1 cellular context compared by ENCODE assay signal in the genomic region with DNA sequence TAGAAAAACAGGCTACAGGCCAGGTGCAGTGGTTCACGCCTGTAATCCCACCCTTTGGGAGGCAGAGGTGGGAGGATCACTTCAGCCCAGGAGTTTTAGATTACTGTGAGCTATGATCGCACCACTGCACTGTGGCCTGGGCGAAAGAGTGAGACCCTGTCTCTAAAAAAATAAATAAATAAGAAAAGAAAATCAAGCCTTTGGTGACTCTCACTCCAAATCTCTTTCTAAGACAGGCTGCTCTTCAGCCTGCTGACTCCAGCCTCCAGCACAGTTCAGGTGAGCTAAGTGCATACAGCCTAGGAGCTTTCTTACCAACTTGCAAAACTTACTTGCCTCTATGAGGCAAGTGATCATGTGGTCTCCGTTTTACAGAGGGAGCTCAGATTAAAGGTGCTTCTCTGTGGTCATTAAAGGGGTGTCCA.
TF ChIP-seq lines count a peak whose summit lies in the region.

No MANE protein-coding gene starts in this region.

TF ChIP-seq in SK-N-SH, 30 proteins besides CTCF, POLR2A, EP300 and RAD21 (continued from another document):
- TF ChIP-seq, protein P1, sequence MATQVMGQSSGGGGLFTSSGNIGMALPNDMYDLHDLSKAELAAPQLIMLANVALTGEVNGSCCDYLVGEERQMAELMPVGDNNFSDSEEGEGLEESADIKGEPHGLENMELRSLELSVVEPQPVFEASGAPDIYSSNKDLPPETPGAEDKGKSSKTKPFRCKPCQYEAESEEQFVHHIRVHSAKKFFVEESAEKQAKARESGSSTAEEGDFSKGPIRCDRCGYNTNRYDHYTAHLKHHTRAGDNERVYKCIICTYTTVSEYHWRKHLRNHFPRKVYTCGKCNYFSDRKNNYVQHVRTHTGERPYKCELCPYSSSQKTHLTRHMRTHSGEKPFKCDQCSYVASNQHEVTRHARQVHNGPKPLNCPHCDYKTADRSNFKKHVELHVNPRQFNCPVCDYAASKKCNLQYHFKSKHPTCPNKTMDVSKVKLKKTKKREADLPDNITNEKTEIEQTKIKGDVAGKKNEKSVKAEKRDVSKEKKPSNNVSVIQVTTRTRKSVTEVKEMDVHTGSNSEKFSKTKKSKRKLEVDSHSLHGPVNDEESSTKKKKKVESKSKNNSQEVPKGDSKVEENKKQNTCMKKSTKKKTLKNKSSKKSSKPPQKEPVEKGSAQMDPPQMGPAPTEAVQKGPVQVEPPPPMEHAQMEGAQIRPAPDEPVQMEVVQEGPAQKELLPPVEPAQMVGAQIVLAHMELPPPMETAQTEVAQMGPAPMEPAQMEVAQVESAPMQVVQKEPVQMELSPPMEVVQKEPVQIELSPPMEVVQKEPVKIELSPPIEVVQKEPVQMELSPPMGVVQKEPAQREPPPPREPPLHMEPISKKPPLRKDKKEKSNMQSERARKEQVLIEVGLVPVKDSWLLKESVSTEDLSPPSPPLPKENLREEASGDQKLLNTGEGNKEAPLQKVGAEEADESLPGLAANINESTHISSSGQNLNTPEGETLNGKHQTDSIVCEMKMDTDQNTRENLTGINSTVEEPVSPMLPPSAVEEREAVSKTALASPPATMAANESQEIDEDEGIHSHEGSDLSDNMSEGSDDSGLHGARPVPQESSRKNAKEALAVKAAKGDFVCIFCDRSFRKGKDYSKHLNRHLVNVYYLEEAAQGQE (IDR thresholded peaks at IDR 0.05; ENCODE audit: low read depth, low read length) = no peak
- TF ChIP-seq, protein P2, sequence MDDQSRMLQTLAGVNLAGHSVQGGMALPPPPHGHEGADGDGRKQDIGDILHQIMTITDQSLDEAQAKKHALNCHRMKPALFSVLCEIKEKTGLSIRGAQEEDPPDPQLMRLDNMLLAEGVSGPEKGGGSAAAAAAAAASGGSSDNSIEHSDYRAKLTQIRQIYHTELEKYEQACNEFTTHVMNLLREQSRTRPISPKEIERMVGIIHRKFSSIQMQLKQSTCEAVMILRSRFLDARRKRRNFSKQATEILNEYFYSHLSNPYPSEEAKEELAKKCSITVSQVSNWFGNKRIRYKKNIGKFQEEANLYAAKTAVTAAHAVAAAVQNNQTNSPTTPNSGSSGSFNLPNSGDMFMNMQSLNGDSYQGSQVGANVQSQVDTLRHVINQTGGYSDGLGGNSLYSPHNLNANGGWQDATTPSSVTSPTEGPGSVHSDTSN (IDR thresholded peaks at IDR 0.05) = no peak
- no peak for TF ChIP-seq SMC3 (IDR thresholded peaks at IDR 0.05; ENCODE audit: low read depth, low read length)
- TF ChIP-seq FOSL2 (IDR thresholded peaks at IDR 0.05; ENCODE audit: borderline replicate concordance, low read depth) = no peak
- no peak for TF ChIP-seq EZH2phosphoT487 (IDR thresholded peaks at IDR 0.05; ENCODE audit: borderline replicate concordance, low read depth)
- no peak for TF ChIP-seq RFX5 (IDR thresholded peaks at IDR 0.05; ENCODE audit: low read length)
- TF ChIP-seq GABPA (IDR thresholded peaks at IDR 0.05; ENCODE audit: low read depth) = no peak
- no peak for TF ChIP-seq ELF1 (IDR thresholded peaks at IDR 0.05)
- TF ChIP-seq JUND (IDR thresholded peaks at IDR 0.05) = no peak
- no peak for TF ChIP-seq MXI1 (IDR thresholded peaks at IDR 0.05; ENCODE audit: low read depth, low read length)
- TF ChIP-seq FOXM1 (IDR thresholded peaks at IDR 0.05; ENCODE audit: low read depth) = no peak
- TF ChIP-seq MEF2A (IDR thresholded peaks at IDR 0.05; ENCODE audit: borderline replicate concordance, low read depth) = no peak
- no peak for TF ChIP-seq TCF12 (IDR thresholded peaks at IDR 0.05)
